ENCODE assay signal across 13 cellular contexts in the genomic region with DNA sequence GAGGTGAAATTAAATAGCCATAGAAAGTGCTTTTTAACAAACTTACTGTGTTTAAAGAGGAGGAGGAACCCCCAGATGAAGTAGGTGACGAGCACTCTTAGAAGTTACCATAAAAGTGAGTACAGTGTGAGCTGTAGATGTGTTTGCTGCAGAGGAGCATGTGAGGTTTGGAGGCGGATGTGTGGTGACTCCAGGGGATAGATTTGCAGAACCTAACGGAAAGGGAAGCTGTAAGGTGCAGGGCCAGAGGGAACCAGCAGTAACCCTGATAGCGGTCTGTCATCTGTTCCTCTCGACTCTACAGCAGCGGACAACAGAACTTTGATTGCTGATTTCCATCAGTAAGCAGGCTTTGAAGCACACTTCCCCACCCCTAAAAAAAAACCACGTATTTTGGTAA. TPM values are rescaled to one million over a fixed set of nuclear protein-coding genes. Genes with fewer than 3 reads are reported as not detected.
DNase-seq lines count a peak whose midpoint lies in the region; ATAC-seq and TF ChIP-seq lines count a peak whose summit lies in the region.
"Had no signal": no experiment of that assay in that cellular context is flagged by ENCODE, and none has a peak within 500 bp of the region (broad histone marks: within the 10 kb centered on the region; RNA-seq: fewer than 3 reads in every experiment).

No MANE protein-coding gene starts in this region.

- H3K4me1 ChIP-seq in neutrophil (ENCODE audit: control insufficient read depth in 1 of 2, insufficient read depth in 1 of 2, low read depth in 1 of 2, low read length in 1 of 2), result peaks cover 46 to 47% of the 10 kb centered on the region in 2 experiments

- no peak for ATAC-seq in activated naive CD8-positive, alpha-beta T cell treated with anti-CD3 and anti-CD28 coated beads, Interleukin-2, amount 50 U/mL, for 24 hours
- no peak for ATAC-seq in HG03378 (IDR thresholded peaks at IDR 0.05; ENCODE audit: unreplicated experiment)
- ATAC-seq in HG03025 (IDR thresholded peaks at IDR 0.05; ENCODE audit: low FRiP score, unreplicated experiment), result no peak

- peaks cover 42% of the 10 kb centered on the region for H3K4me1 Mint-ChIP-seq in CD14-positive monocyte
- H3K4me1 Mint-ChIP-seq in activated naive CD8-positive, alpha-beta T cell treated with anti-CD3 and anti-CD28 coated beads, Interleukin-2, amount 50 U/mL, for 24 hours, result peaks cover 71% of the 10 kb centered on the region

- H3K9me3 Mint-ChIP-seq in CD14-positive monocyte, result no peaks in the 10 kb centered on the region
- no peaks in the 10 kb centered on the region for H3K9me3 Mint-ChIP-seq in activated naive CD8-positive, alpha-beta T cell treated with anti-CD3 and anti-CD28 coated beads, Interleukin-2, amount 50 U/mL, for 24 hours

- H3K36me3 ChIP-seq in neutrophil, result peaks cover 74% of the 10 kb centered on the region

- peaks cover 0 to 1% (median 0%) of the 10 kb centered on the region in 3 donors for H3K27me3 Mint-ChIP-seq in CD14-positive monocyte (ENCODE audit: low read depth in 3 of 3)
- H3K27me3 Mint-ChIP-seq in activated naive CD8-positive, alpha-beta T cell treated with anti-CD3 and anti-CD28 coated beads, Interleukin-2, amount 50 U/mL, for 24 hours, result no peaks in the 10 kb centered on the region

- intact Hi-C loops in CD14-positive monocyte (cut with micrococcal nuclease), result loop anchor here in 1 of 2 donors (10.0 kb wide), 1 partner anchor 423 kb away; no protein-coding TSS in a partner anchor

- H3K27ac ChIP-seq in neutrophil (peak overlapping the region; percentile 64), substantia nigra (ENCODE audit: low read depth, low read length, poor library complexity, severe bottlenecking) (no peak overlapping the region)

- H3K27me3 ChIP-seq in neutrophil, result no peaks in the 10 kb centered on the region

- H3K4me3 ChIP-seq in neutrophil (ENCODE audit: low read depth in 1 of 2, low read length in 1 of 2), result no peak overlapping the region

- peak overlapping the region in 5 of 7 donors; percentile 25 to 61 (median 52) for H3K27ac Mint-ChIP-seq in CD14-positive monocyte
- H3K27ac Mint-ChIP-seq in activated naive CD8-positive, alpha-beta T cell treated with anti-CD3 and anti-CD28 coated beads, Interleukin-2, amount 50 U/mL, for 24 hours, result peak overlapping the region; percentile 76

- in situ Hi-C loops in KBM-7 (cut with MboI; ENCODE audit: low pct_unique_long_range_greater_than_20kb, low sequenced_read_pairs), result no loop called here

- no peaks in the 10 kb centered on the region for H3K9me3 ChIP-seq in neutrophil

- peak overlapping the region in 1 of 2 donors; percentile 13 for H3K4me3 Mint-ChIP-seq in CD14-positive monocyte
- no peak overlapping the region for H3K4me3 Mint-ChIP-seq in activated naive CD8-positive, alpha-beta T cell treated with anti-CD3 and anti-CD28 coated beads, Interleukin-2, amount 50 U/mL, for 24 hours

- peaks cover 64 to 71% of the 10 kb centered on the region in 2 donors for H3K36me3 Mint-ChIP-seq in CD14-positive monocyte
- H3K36me3 Mint-ChIP-seq in activated naive CD8-positive, alpha-beta T cell treated with anti-CD3 and anti-CD28 coated beads, Interleukin-2, amount 50 U/mL, for 24 hours (ENCODE audit: low read depth), result peaks cover 77% of the 10 kb centered on the region

- no peak for TF ChIP-seq CTCF in CD14-positive monocyte (IDR thresholded peaks at IDR 0.05)
- TF ChIP-seq CTCF in neutrophil (IDR thresholded peaks at IDR 0.05), result no peak

- DNase-seq in CD14-positive monocyte (ENCODE audit: low spot score), result no peak
- DNase-seq in KBM-7, result peak; percentile 34
- no peak for DNase-seq in activated naive CD8-positive, alpha-beta T cell treated with anti-CD3 and anti-CD28 coated beads, Interleukin-2, amount 50 U/mL, for 24 hours
- no peak for DNase-seq in substantia nigra (lab: John Stamatoyannopoulos, UW)
- no peak for DNase-seq in cerebellar cortex (ENCODE audit: low spot score)
- DNase-seq: central memory CD4-positive, alpha-beta T cell; erythroblast; IMR-90; retina; stimulated activated CD4-positive, alpha-beta T cell treated with anti-CD3 and anti-CD28 coated beads, Interleukin-4, amount 100 ng/mL, for 24 hours had no signal

RNA-seq across cellular contexts. Expression of a gene that starts 5.2 kb away (rescaled TPM):
- 100 to 1,000 TPM; 906 to 912 TPM for polyA plus RNA-seq in CD14-positive monocyte
